22 cellular contexts compared by ENCODE assay signal in genomic region chr19:36100476-36100875, GRCh38. TPM values are rescaled to one million over a fixed set of nuclear protein-coding genes. Genes with fewer than 3 reads are reported as not detected.
DNase-seq lines count a peak whose midpoint lies in the region; ATAC-seq and TF ChIP-seq lines count a peak whose summit lies in the region.
"Had no signal": no experiment of that assay in that cellular context is flagged by ENCODE, and none has a peak within 500 bp of the region (broad histone marks: within the 10 kb centered on the region; RNA-seq: fewer than 3 reads in every experiment).

No MANE protein-coding gene starts in this region.

- no peak overlapping the region for H3K4me2 ChIP-seq in IMR-90 (ENCODE audit: low read depth, low read length)
- H3K4me2 ChIP-seq: smooth muscle cell had no signal

- no TSS peak for BruUV-seq in IMR-90 (replicated peaks; lab: Mats Ljungman, UMichigan)

- ATAC-seq in IMR-90 (ENCODE audit: low read depth) (no peak), left cardiac atrium (peak; percentile 87 to 88), gastrocnemius medialis (peak; percentile 80 to 83), HG03571 (IDR thresholded peaks at IDR 0.05; ENCODE audit: unreplicated experiment) (no peak)
- ATAC-seq: mucosa of descending colon had no signal

- H3K18ac ChIP-seq in IMR-90 (ENCODE audit: low read depth, low read length): no peak overlapping the region

- no peak overlapping the region for H2AFZ ChIP-seq in IMR-90 (replicated peaks; ENCODE audit: low read length, poor library complexity)

- H3K79me1 ChIP-seq in IMR-90 (ENCODE audit: low read depth in 1 of 2, low read length in 2 of 2): peaks cover 0 to 3% of the 10 kb centered on the region in 2 experiments; a peak in 1 of 4 replicates

- no peak overlapping the region for H3K4ac ChIP-seq in IMR-90 (ENCODE audit: low read depth, low read length)

- no peak overlapping the region for H2BK15ac ChIP-seq in IMR-90 (ENCODE audit: low read depth, low read length)

- H3K9ac ChIP-seq in IMR-90 (ENCODE audit: low read depth, low read length): no peak overlapping the region

- H3K9me3 ChIP-seq in IMR-90 (ENCODE audit: control insufficient read depth, insufficient read depth, low read length) (no peaks in the 10 kb centered on the region), gastrocnemius medialis (no peaks in the 10 kb centered on the region)
- H3K9me3 ChIP-seq: mucosa of descending colon, prostate gland, tibial artery had no signal

- TF ChIP-seq RAD21 in IMR-90 (IDR thresholded peaks at IDR 0.05; ENCODE audit: low read length): no peak

- H2BK120ac ChIP-seq in IMR-90 (ENCODE audit: low read depth, low read length): no peak overlapping the region

- H3K4me3 ChIP-seq in IMR-90 (ENCODE audit: insufficient read depth, low read depth, low read length) (no peak overlapping the region), gastrocnemius medialis (peak overlapping the region in 3 of 4 donors; percentile 0 to 13 (median 4))
- H3K4me3 ChIP-seq: mucosa of descending colon, prostate gland, smooth muscle cell, tibial artery had no signal

- no peak overlapping the region for H2AK5ac ChIP-seq in IMR-90 (ENCODE audit: low read depth, low read length)

- H3K23ac ChIP-seq in IMR-90 (ENCODE audit: low read depth, low read length): no peak overlapping the region

- no peak overlapping the region for H4K91ac ChIP-seq in IMR-90 (ENCODE audit: insufficient read depth, low read depth, low read length)

- H4K20me1 ChIP-seq in IMR-90 (ENCODE audit: insufficient read depth, low read length): no peaks in the 10 kb centered on the region

- H2BK20ac ChIP-seq in IMR-90 (ENCODE audit: low read depth, low read length): no peak overlapping the region

- H3K14ac ChIP-seq in IMR-90 (replicated peaks; ENCODE audit: low read depth, low read length): no peak overlapping the region

- H3K27me3 ChIP-seq in IMR-90 (ENCODE audit: control insufficient read depth, insufficient read depth, low read length): no peaks in the 10 kb centered on the region
- H3K27me3 ChIP-seq in gastrocnemius medialis: no peaks in the 10 kb centered on the region
- H3K27me3 ChIP-seq: tibial artery had no signal

- POLR2A ChIA-PET in IMR-90 (lab: Charles Lee; ENCODE audit: unreplicated experiment): no interaction called here

- no peak overlapping the region for H3K56ac ChIP-seq in IMR-90 (ENCODE audit: extremely low read depth, insufficient read depth, low read length)

- H3K27ac ChIP-seq in IMR-90 (ENCODE audit: insufficient read depth, low read length): no peak overlapping the region
- H3K27ac ChIP-seq in caudate nucleus (ENCODE audit: low read depth, low read length): peak overlapping the region; percentile 52
- H3K27ac ChIP-seq in gastrocnemius medialis: peak overlapping the region; percentile 44 to 86 (median 78)
- H3K27ac ChIP-seq: prostate gland, tibial artery had no signal

- TF ChIP-seq POLR2A in IMR-90 (IDR thresholded peaks at IDR 0.05; ENCODE audit: low read depth, low read length) (no peak), gastrocnemius medialis (IDR thresholded peaks at IDR 0.05) (no peak)

- WGBS in IMR-90 (ENCODE audit: extremely low coverage in 2 of 2, insufficient read length in 1 of 2), 2 experiments: 100% methylated on average over 1 of the region's 5 CpGs; no CpG with 5 or more reads in 1 of the 2 experiments

- no peak for TF ChIP-seq CTCF in IMR-90 (conservative IDR thresholded peaks at IDR 0.05; ENCODE audit: low read depth, low read length)
- no peak for TF ChIP-seq CTCF in gastrocnemius medialis (IDR thresholded peaks at IDR 0.05 in 4 of 5, conservative IDR thresholded peaks at IDR 0.05 in 1 of 5)

- DNase-seq in IMR-90 (no peak), caudate nucleus (lab: John Stamatoyannopoulos, UW) (peak in 2 of 61 donors; percentile 12 to 75), left cardiac atrium (peak; percentile 52), gastrocnemius medialis (peak in 1 of 2 donors; percentile 49), NOMO-1 treated with dmso at 0.1 percent for 144 hours (lab: John Stamatoyannopoulos, UW; ENCODE audit: unreplicated experiment) (no peak), NCI-H2171 (lab: John Stamatoyannopoulos, UW) (no peak)
- DNase-seq in activated CD4-positive, alpha-beta T cell treated with anti-CD3 and anti-CD28 coated beads for 1 hour: no peak
- DNase-seq: activated CD4-positive, alpha-beta T cell treated with anti-CD3 and anti-CD28 coated beads for 4 hours; DMS 273 treated with DMSO at 0.1 percent for 48 hours; endodermal cell; H7; MM.1S; mucosa of descending colon; NCI-H1436; NCI-H526 treated with DMSO at 0.1 percent for 48 hours; stimulated activated naive CD4-positive, alpha-beta T cell; T1000; tibial artery had no signal

- no peak overlapping the region for H2BK5ac ChIP-seq in IMR-90 (ENCODE audit: low read depth, low read length, poor library complexity, severe bottlenecking)

- H4K5ac ChIP-seq in IMR-90 (ENCODE audit: low read depth, low read length): no peak overlapping the region

- H3K36me3 ChIP-seq in IMR-90 (ENCODE audit: control insufficient read depth, insufficient read depth, low read length) (peaks cover 8% of the 10 kb centered on the region), gastrocnemius medialis (no peaks in the 10 kb centered on the region)
- H3K36me3 ChIP-seq: prostate gland had no signal

- CTCF ChIA-PET in IMR-90 (lab: Yijun Ruan, JAX): no interaction called here

- dilution Hi-C loops in IMR-90 (cut with HindIII; ENCODE audit: low sequenced_read_pairs, unreplicated experiment): no loop called here

- in situ Hi-C loops in IMR-90 (cut with MboI; ENCODE audit: low sequenced_read_pairs): no loop called here
- in situ Hi-C loops in gastrocnemius medialis (cut with MboI; ENCODE audit: low sequenced_read_pairs in 4 of 4): no loop called here

- no peaks in the 10 kb centered on the region for H3K9me1 ChIP-seq in IMR-90 (ENCODE audit: insufficient read depth, low read length)

- H3K4me1 ChIP-seq in IMR-90 (ENCODE audit: control insufficient read depth, insufficient read depth, low read length) (no peaks in the 10 kb centered on the region), gastrocnemius medialis (peaks cover 27 to 36% of the 10 kb centered on the region in 2 donors)
- H3K4me1 ChIP-seq: prostate gland, tibial artery had no signal

- no peak overlapping the region for H4K8ac ChIP-seq in IMR-90 (ENCODE audit: low read depth in 2 of 2, low read length in 2 of 2)

- peak overlapping the region; percentile 37 for H2AK9ac ChIP-seq in IMR-90 (replicated peaks; ENCODE audit: low read depth, low read length, poor library complexity)

- intact Hi-C loops in IMR-90 (cut with micrococcal nuclease) (no loop called here), left cardiac atrium (cut with DNase I) (no loop called here), gastrocnemius medialis (cut with DNase I; ENCODE audit: low total_unique reads) (loop anchor here (5.0 kb wide), 1 partner anchor 38 kb away; no protein-coding TSS in a partner anchor)

TF ChIP-seq in IMR-90, 13 proteins besides CTCF, POLR2A, EP300 and RAD21:
- no peak for TF ChIP-seq BHLHE40 (IDR thresholded peaks at IDR 0.05; ENCODE audit: low read depth, low read length)
- TF ChIP-seq SMC3 (IDR thresholded peaks at IDR 0.05; ENCODE audit: low read depth, low read length): no peak
- no peak for TF ChIP-seq MAZ (IDR thresholded peaks at IDR 0.05; ENCODE audit: borderline replicate concordance, low read depth, low read length)
- TF ChIP-seq CEBPB (IDR thresholded peaks at IDR 0.05; ENCODE audit: low read depth, low read length): no peak
- no peak for TF ChIP-seq USF2 (IDR thresholded peaks at IDR 0.05; ENCODE audit: low read depth, low read length)
- no peak for TF ChIP-seq FOS (IDR thresholded peaks at IDR 0.05; ENCODE audit: low read depth, low read length)
- TF ChIP-seq NFE2L2 (IDR thresholded peaks at IDR 0.05; ENCODE audit: low read depth, low read length): no peak

RNA-seq across cellular contexts. Expression of gene OVOL3, which starts 10.5 kb away (rescaled TPM):
- total RNA-seq in IMR-90 (2012; rRNA removed) (not detected in 2 replicates), left cardiac atrium (not detected), gastrocnemius medialis (not detected)
- polyA plus RNA-seq in IMR-90 (2012; rRNA removed): not detected in 2 replicates
- not detected in 2 replicates for polyA plus RNA-seq in IMR-90 (2012; cell fraction: cytosol; rRNA removed)
- 0.13 TPM in 1 of 2 replicates, not detected in the other for polyA plus RNA-seq in IMR-90 (2012; cell fraction: nucleus; rRNA removed; ENCODE audit: low replicate concordance)
- total RNA-seq: endodermal cell, H7, mucosa of descending colon, neural crest cell, prostate gland, smooth muscle cell had no signal
- polyA plus RNA-seq: smooth muscle cell had no signal

RNA-seq across cellular contexts. Expression of gene POLR2I, which starts 14.2 kb away (rescaled TPM):
- total RNA-seq in IMR-90 (2012; rRNA removed) (35.8 and 48.3 TPM in 2 replicates), left cardiac atrium (100 to 1,000 TPM in 1 of 2 donors, 10 to 100 TPM in 1; 92.6 to 104 TPM), gastrocnemius medialis (10 to 100 TPM; 61.0 to 88.7 (median 79.4) TPM)
- 59.7 and 105 TPM in 2 replicates for polyA plus RNA-seq in IMR-90 (2012; rRNA removed)
- polyA plus RNA-seq in IMR-90 (2012; cell fraction: cytosol; rRNA removed): 63.5 and 75.8 TPM in 2 replicates
- polyA plus RNA-seq in IMR-90 (2012; cell fraction: nucleus; rRNA removed; ENCODE audit: low replicate concordance): 19.1 and 24.4 TPM in 2 replicates

RNA-seq across cellular contexts. Expression of gene TBCB, which starts 14.8 kb away (rescaled TPM):
- 182 and 185 TPM in 2 replicates for total RNA-seq in IMR-90 (2012; rRNA removed)
- polyA plus RNA-seq in IMR-90 (2012; rRNA removed): 269 and 315 TPM in 2 replicates
- 337 and 453 TPM in 2 replicates for polyA plus RNA-seq in IMR-90 (2012; cell fraction: cytosol; rRNA removed)
- 251 and 260 TPM in 2 replicates for polyA plus RNA-seq in IMR-90 (2012; cell fraction: nucleus; rRNA removed; ENCODE audit: low replicate concordance)
- 10 to 100 TPM; 81.2 to 85.0 TPM for total RNA-seq in left cardiac atrium
- total RNA-seq in gastrocnemius medialis: 100 to 1,000 TPM in 2 of 4 donors, 10 to 100 TPM in 2; 57.4 to 122 (median 96.7) TPM

RNA-seq across cellular contexts. Expression of gene CAPNS1, which starts 39.4 kb away (rescaled TPM):
- total RNA-seq in IMR-90 (2012; rRNA removed) (436 and 504 TPM in 2 replicates), left cardiac atrium (100 to 1,000 TPM; 614 TPM), gastrocnemius medialis (100 to 1,000 TPM in 3 of 4 donors, 10 to 100 TPM in 1; 94.8 to 252 (median 165) TPM)
- 988 and 1,060 TPM in 2 replicates for polyA plus RNA-seq in IMR-90 (2012; rRNA removed)
- polyA plus RNA-seq in IMR-90 (2012; cell fraction: cytosol; rRNA removed): 249 and 1,026 TPM in 2 replicates
- 364 and 458 TPM in 2 replicates for polyA plus RNA-seq in IMR-90 (2012; cell fraction: nucleus; rRNA removed; ENCODE audit: low replicate concordance)

RNA-seq across cellular contexts. Expression of gene WDR62, which starts 45.8 kb away (rescaled TPM):
- total RNA-seq in IMR-90 (2012; rRNA removed) (4.5 and 5.0 TPM in 2 replicates), left cardiac atrium (10 to 100 TPM in 1 of 2 donors, 1 to 10 TPM in 1; 4.4 to 18.1 TPM), gastrocnemius medialis (1 to 10 TPM in 2 of 4 donors, under 1 TPM in 2; 0.20 to 2.1 (median 1.0) TPM)
- polyA plus RNA-seq in IMR-90 (2012; rRNA removed): 7.0 and 8.2 TPM in 2 replicates
- polyA plus RNA-seq in IMR-90 (2012; cell fraction: cytosol; rRNA removed): 3.9 and 4.0 TPM in 2 replicates
- polyA plus RNA-seq in IMR-90 (2012; cell fraction: nucleus; rRNA removed; ENCODE audit: low replicate concordance): 12.0 and 43.6 TPM in 2 replicates

Comparison
In these comparisons a context has a peak if more than half of its experiments do, and no peak if none do; other contexts are left out.
1. ATAC-seq: peak in left cardiac atrium (2 of 2) and gastrocnemius medialis (2 of 2); none in IMR-90 (single experiment) and HG03571 (single experiment).